Comparison of ENCODE assay signal across 13 cellular contexts in genomic region chr3:108103971-108104797, GRCh38. TPM values are rescaled to one million over a fixed set of nuclear protein-coding genes. Genes with fewer than 3 reads are reported as not detected.
DNase-seq lines count a peak whose midpoint lies in the region; ATAC-seq and TF ChIP-seq lines count a peak whose summit lies in the region.
"Had no signal": no experiment of that assay in that cellular context is flagged by ENCODE, and none has a peak within 500 bp of the region (broad histone marks: within the 10 kb centered on the region; RNA-seq: fewer than 3 reads in every experiment).

No MANE protein-coding gene starts in this region.

- no peaks in the 10 kb centered on the region for H3K9me3 Mint-ChIP-seq in stimulated activated naive B cell treated with anti-CD40 and anti-IgM and Interleukin-4, amounts not matched to agents 10 μg/mL and 1 μg/mL and 100 μg/mL, for 72 hours
- H3K9me3 Mint-ChIP-seq: HFFc6 had no signal

- CTCF ChIA-PET in RWPE1 (lab: Yijun Ruan, JAX): no interaction called here

- H3K9me3 ChIP-seq in SK-N-MC (ENCODE audit: low read depth, low read length) (no peaks in the 10 kb centered on the region), cardiac muscle cell (ENCODE audit: low read depth) (no peaks in the 10 kb centered on the region)

- H3K9ac ChIP-seq in SK-N-MC (ENCODE audit: insufficient read length): no peak overlapping the region

- no peak overlapping the region for H3K4me3 Mint-ChIP-seq in stimulated activated naive B cell treated with anti-CD40 and anti-IgM and Interleukin-4, amounts not matched to agents 10 μg/mL and 1 μg/mL and 100 μg/mL, for 72 hours
- H3K4me3 Mint-ChIP-seq: HFFc6 had no signal

- no peak for ATAC-seq in stimulated activated naive B cell treated with anti-CD40 and anti-IgM and Interleukin-4, amounts not matched to agents 10 μg/mL and 1 μg/mL and 100 μg/mL, for 72 hours (replicated peaks)

- H3K27me3 Mint-ChIP-seq in stimulated activated naive B cell treated with anti-CD40 and anti-IgM and Interleukin-4, amounts not matched to agents 10 μg/mL and 1 μg/mL and 100 μg/mL, for 72 hours: no peaks in the 10 kb centered on the region

- peaks cover 2 to 8% of the 10 kb centered on the region in 2 donors for H3K36me3 Mint-ChIP-seq in stimulated activated naive B cell treated with anti-CD40 and anti-IgM and Interleukin-4, amounts not matched to agents 10 μg/mL and 1 μg/mL and 100 μg/mL, for 72 hours

- H3K4me1 ChIP-seq in cardiac muscle cell (ENCODE audit: low read depth): no peaks in the 10 kb centered on the region

- H3K27ac Mint-ChIP-seq in stimulated activated naive B cell treated with anti-CD40 and anti-IgM and Interleukin-4, amounts not matched to agents 10 μg/mL and 1 μg/mL and 100 μg/mL, for 72 hours: peak overlapping the region; percentile 52
- H3K27ac Mint-ChIP-seq: HFFc6 had no signal

- H3K27ac ChIP-seq in SK-N-MC (no peak overlapping the region; the same call in 1 of the 2 replicates), cardiac muscle cell (no peak overlapping the region), RWPE1 (no peak overlapping the region)
- H3K27ac ChIP-seq: 22Rv1 had no signal

- peak overlapping the region; percentile 32 for H3K4me3 ChIP-seq in SK-N-MC
- no peak overlapping the region for H3K4me3 ChIP-seq in cardiac muscle cell

- H3K4me1 Mint-ChIP-seq in stimulated activated naive B cell treated with anti-CD40 and anti-IgM and Interleukin-4, amounts not matched to agents 10 μg/mL and 1 μg/mL and 100 μg/mL, for 72 hours: peaks cover 65 to 85% of the 10 kb centered on the region in 2 donors

- POLR2A ChIA-PET in RWPE1 (lab: Yijun Ruan, JAX; ENCODE audit: low non-redundant PET): no interaction called here

- H3K27me3 ChIP-seq in cardiac muscle cell: no peaks in the 10 kb centered on the region

- H3K36me3 ChIP-seq in SK-N-MC (ENCODE audit: insufficient read depth, low read length): no peaks in the 10 kb centered on the region
- no peaks in the 10 kb centered on the region for H3K36me3 ChIP-seq in cardiac muscle cell

- TF ChIP-seq CTCF in cardiac muscle cell (IDR thresholded peaks at IDR 0.05; ENCODE audit: low read depth, low read length) (peak; percentile 16), RWPE1 (conservative IDR thresholded peaks at IDR 0.05; ENCODE audit: low read depth) (no peak)

- peak; percentile 28 for DNase-seq in DMS153 (lab: John Stamatoyannopoulos, UW)
- DNase-seq in DMS153 treated with DMSO at 0.1 percent for 48 hours (lab: John Stamatoyannopoulos, UW; ENCODE audit: unreplicated experiment): no peak
- no peak for DNase-seq in SK-N-MC (ENCODE audit: low read depth, low spot score)
- peak in 1 of 2 donors; percentile 75 for DNase-seq in cardiac muscle cell (ENCODE audit: low read depth in 1 of 2, low spot score in 1 of 2)
- no peak for DNase-seq in stimulated activated naive B cell treated with anti-CD40 and anti-IgM and Interleukin-4, amounts not matched to agents 10 μg/mL and 1 μg/mL and 100 μg/mL, for 72 hours
- DNase-seq in NCI-H187 (lab: John Stamatoyannopoulos, UW): no peak
- no peak for DNase-seq in RWPE1 (ENCODE audit: low spot score)
- no peak for DNase-seq in DMS114 treated with DMSO at 0.1 percent for 48 hours (lab: John Stamatoyannopoulos, UW; ENCODE audit: unreplicated experiment)
- DNase-seq: amniotic stem cell, GDM1, HFFc6, NCI-H1436 treated with DMSO at 0.1 percent for 48 hours had no signal

RNA-seq across cellular contexts. Expression of gene CD47, which starts 13.4 kb away (rescaled TPM):
- 19.1 and 34.9 TPM in 2 replicates for total RNA-seq in cardiac muscle cell
- 33.2 and 38.1 TPM in 2 replicates for polyA plus RNA-seq in cardiac muscle cell
